9 cellular contexts compared by ENCODE assay signal in the genomic region with DNA sequence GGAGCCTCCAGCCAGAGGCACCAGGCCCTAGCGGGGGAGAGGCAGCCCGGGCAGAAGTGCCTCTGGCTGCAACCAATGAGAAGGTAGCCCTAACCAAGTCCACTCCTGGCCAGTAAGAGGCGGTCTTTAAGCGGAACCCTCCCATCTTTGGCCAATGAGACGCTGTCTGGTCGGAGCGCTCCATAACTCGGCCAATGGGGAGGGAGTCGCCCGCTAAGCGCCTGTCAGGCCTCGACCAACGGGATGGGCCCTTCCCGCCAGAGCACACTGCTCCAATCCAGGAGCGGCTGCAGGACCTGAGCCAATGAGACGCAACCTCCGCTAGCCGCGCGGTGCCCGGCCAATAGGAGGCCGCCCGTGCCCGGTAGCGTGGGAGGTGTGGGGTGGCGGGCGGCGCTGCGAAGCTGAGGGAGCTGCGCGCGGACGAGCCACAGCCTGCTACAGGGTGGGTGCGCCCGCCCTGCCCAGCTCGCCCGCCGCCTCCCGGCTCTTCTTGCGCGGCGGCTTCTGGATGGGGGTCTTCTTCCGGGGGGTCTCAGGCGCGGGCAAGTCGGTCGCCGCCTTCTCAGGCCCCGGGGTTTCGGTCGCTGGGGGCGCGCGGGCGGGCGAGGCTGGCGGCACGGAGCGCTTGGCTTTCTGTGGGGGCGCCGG. TPM values are rescaled to one million over a fixed set of nuclear protein-coding genes. Genes with fewer than 3 reads are reported as not detected.
DNase-seq lines count a peak whose midpoint lies in the region; ATAC-seq and TF ChIP-seq lines count a peak whose summit lies in the region.
"Had no signal": no experiment of that assay in that cellular context is flagged by ENCODE, and none has a peak within 500 bp of the region (broad histone marks: within the 10 kb centered on the region; RNA-seq: fewer than 3 reads in every experiment).

No MANE protein-coding gene starts in this region.

- H3K36me3 ChIP-seq in adrenal gland (replicated peaks in 1 of 2) = no peaks in the 10 kb centered on the region
- no peaks in the 10 kb centered on the region for H3K36me3 ChIP-seq in hepatocyte (replicated peaks; ENCODE audit: insufficient read depth, low read depth)

- H3K4me3 ChIP-seq in adrenal gland = peak overlapping the region in 1 of 4 donors; percentile 32
- no peak overlapping the region for H3K4me3 ChIP-seq in hepatocyte
- no peak overlapping the region for H3K4me3 ChIP-seq in lower leg skin (ENCODE audit: low read depth, poor library complexity, severe bottlenecking)

- H3K27me3 Mint-ChIP-seq in activated CD8-positive, alpha-beta T cell treated with anti-CD3 and anti-CD28 coated beads for 36 hours = peaks cover 25% of the 10 kb centered on the region
- peaks cover 31% of the 10 kb centered on the region for H3K27me3 Mint-ChIP-seq in activated CD8-positive, alpha-beta T cell treated with anti-CD3 and anti-CD28 coated beads, Interleukin-2, amount 10 ng/mL, durations not matched to agents 7 days and 5 days (ENCODE audit: low read depth)

- ATAC-seq in activated CD8-positive, alpha-beta T cell treated with anti-CD3 and anti-CD28 coated beads for 36 hours = peak; percentile 19
- ATAC-seq in activated CD8-positive, alpha-beta T cell treated with anti-CD3 and anti-CD28 coated beads, Interleukin-2, amount 10 ng/mL, durations not matched to agents 7 days and 5 days = no peak
- no peak for ATAC-seq in stimulated activated effector memory CD8-positive, alpha-beta T cell treated with anti-CD3 and anti-CD28 coated beads, Interleukin-12 subunit alpha, Interleukin-12 subunit beta, amount 100 ng/mL, for 72 hours

- no peaks in the 10 kb centered on the region for H3K9me3 Mint-ChIP-seq in activated CD8-positive, alpha-beta T cell treated with anti-CD3 and anti-CD28 coated beads for 36 hours
- no peaks in the 10 kb centered on the region for H3K9me3 Mint-ChIP-seq in activated CD8-positive, alpha-beta T cell treated with anti-CD3 and anti-CD28 coated beads, Interleukin-2, amount 10 ng/mL, durations not matched to agents 7 days and 5 days (ENCODE audit: insufficient read depth)
- no peaks in the 10 kb centered on the region for H3K9me3 Mint-ChIP-seq in stimulated activated effector memory CD8-positive, alpha-beta T cell treated with anti-CD3 and anti-CD28 coated beads, Interleukin-12 subunit alpha, Interleukin-12 subunit beta, amount 100 ng/mL, for 72 hours

- H3K4me2 ChIP-seq in hepatocyte = no peak overlapping the region

- 38 to 48% (median 39%) methylated on average over 17 to 61 of the region's 61 CpGs; no CpG with 5 or more reads in 1 of the 4 donors for WGBS in adrenal gland, 4 donors
- WGBS in hepatocyte (ENCODE audit: low lambda C conversion rate, missing lambda C conversion rate) = 98% methylated on average over 31 of the region's 61 CpGs
- 42 to 69% methylated on average over 25 to 58 of the region's 61 CpGs for WGBS in lower leg skin, 2 donors

- H3K27ac Mint-ChIP-seq in activated CD8-positive, alpha-beta T cell treated with anti-CD3 and anti-CD28 coated beads for 36 hours = no peak overlapping the region
- H3K27ac Mint-ChIP-seq in activated CD8-positive, alpha-beta T cell treated with anti-CD3 and anti-CD28 coated beads, Interleukin-2, amount 10 ng/mL, durations not matched to agents 7 days and 5 days = no peak overlapping the region
- H3K27ac Mint-ChIP-seq in stimulated activated effector memory CD8-positive, alpha-beta T cell treated with anti-CD3 and anti-CD28 coated beads, Interleukin-12 subunit alpha, Interleukin-12 subunit beta, amount 100 ng/mL, for 72 hours = no peak overlapping the region

- no peak overlapping the region for H2AFZ ChIP-seq in hepatocyte

- H3K36me3 Mint-ChIP-seq in activated CD8-positive, alpha-beta T cell treated with anti-CD3 and anti-CD28 coated beads for 36 hours (ENCODE audit: low read depth) = no peaks in the 10 kb centered on the region
- H3K36me3 Mint-ChIP-seq in activated CD8-positive, alpha-beta T cell treated with anti-CD3 and anti-CD28 coated beads, Interleukin-2, amount 10 ng/mL, durations not matched to agents 7 days and 5 days (ENCODE audit: low read depth) = no peaks in the 10 kb centered on the region
- H3K36me3 Mint-ChIP-seq in stimulated activated effector memory CD8-positive, alpha-beta T cell treated with anti-CD3 and anti-CD28 coated beads, Interleukin-12 subunit alpha, Interleukin-12 subunit beta, amount 100 ng/mL, for 72 hours = peaks cover 5% of the 10 kb centered on the region

- TF ChIP-seq CTCF in activated CD8-positive, alpha-beta T cell treated with anti-CD3 and anti-CD28 coated beads for 36 hours (IDR thresholded peaks at IDR 0.05) = no peak
- TF ChIP-seq CTCF in adrenal gland (IDR thresholded peaks at IDR 0.05) = no peak
- TF ChIP-seq CTCF in hepatocyte (IDR thresholded peaks at IDR 0.05; ENCODE audit: poor library complexity) = no peak
- no peak for TF ChIP-seq CTCF in lower leg skin (IDR thresholded peaks at IDR 0.05)

- peaks cover 9% of the 10 kb centered on the region for H4K20me1 ChIP-seq in hepatocyte (ENCODE audit: insufficient read depth, poor library complexity, severe bottlenecking)

- peak overlapping the region; percentile 19 for H3K4me3 Mint-ChIP-seq in activated CD8-positive, alpha-beta T cell treated with anti-CD3 and anti-CD28 coated beads for 36 hours
- H3K4me3 Mint-ChIP-seq in activated CD8-positive, alpha-beta T cell treated with anti-CD3 and anti-CD28 coated beads, Interleukin-2, amount 10 ng/mL, durations not matched to agents 7 days and 5 days = no peak overlapping the region
- H3K4me3 Mint-ChIP-seq in stimulated activated effector memory CD8-positive, alpha-beta T cell treated with anti-CD3 and anti-CD28 coated beads, Interleukin-12 subunit alpha, Interleukin-12 subunit beta, amount 100 ng/mL, for 72 hours = peak overlapping the region; percentile 55

- H3K27me3 ChIP-seq in adrenal gland (peaks cover 13% of the 10 kb centered on the region), hepatocyte (peaks cover under 1% of the 10 kb centered on the region)

- H3K27ac ChIP-seq in adrenal gland (peak overlapping the region in 1 of 5 donors; percentile 38), hepatocyte (peak overlapping the region; percentile 94)

- H3K4me1 Mint-ChIP-seq in activated CD8-positive, alpha-beta T cell treated with anti-CD3 and anti-CD28 coated beads for 36 hours (ENCODE audit: low read depth) = peaks cover 7% of the 10 kb centered on the region
- H3K4me1 Mint-ChIP-seq in activated CD8-positive, alpha-beta T cell treated with anti-CD3 and anti-CD28 coated beads, Interleukin-2, amount 10 ng/mL, durations not matched to agents 7 days and 5 days (ENCODE audit: low read depth) = peaks cover 7% of the 10 kb centered on the region
- peaks cover 11% of the 10 kb centered on the region for H3K4me1 Mint-ChIP-seq in stimulated activated effector memory CD8-positive, alpha-beta T cell treated with anti-CD3 and anti-CD28 coated beads, Interleukin-12 subunit alpha, Interleukin-12 subunit beta, amount 100 ng/mL, for 72 hours

- intact Hi-C loops in activated CD8-positive, alpha-beta T cell treated with anti-CD3 and anti-CD28 coated beads for 36 hours (cut with micrococcal nuclease) = loop anchor here (5.0 kb wide), 1 partner anchor 32 kb away; no protein-coding TSS in a partner anchor
- intact Hi-C loops in adrenal gland (cut with DNase I) = loop anchor here in 1 of 2 donors (10.0 kb wide), 1 partner anchor 140 kb away; no protein-coding TSS in a partner anchor
- intact Hi-C loops in lower leg skin (cut with DNase I; ENCODE audit: low total_unique reads) = no loop called here

- POLR2A ChIA-PET in activated CD8-positive, alpha-beta T cell treated with anti-CD3 and anti-CD28 coated beads for 36 hours (lab: Charles Lee) = interaction anchor here (0.6 kb wide), 1 partner anchor 314 kb away, joined by 3 read pairs; no protein-coding TSS in a partner anchor
- POLR2A ChIA-PET in activated CD8-positive, alpha-beta T cell treated with anti-CD3 and anti-CD28 coated beads, Interleukin-2, amount 10 ng/mL, durations not matched to agents 7 days and 5 days (lab: Charles Lee) = no interaction called here

- peaks cover 0 to 24% of the 10 kb centered on the region in 2 donors for H3K4me1 ChIP-seq in adrenal gland (replicated peaks in 1 of 2)
- H3K4me1 ChIP-seq in hepatocyte (ENCODE audit: insufficient read depth) = peaks cover 31% of the 10 kb centered on the region

- DNase-seq in activated CD8-positive, alpha-beta T cell treated with anti-CD3 and anti-CD28 coated beads for 36 hours = no peak
- no peak for DNase-seq in activated CD8-positive, alpha-beta T cell treated with anti-CD3 and anti-CD28 coated beads, Interleukin-2, amount 10 ng/mL, durations not matched to agents 7 days and 5 days
- DNase-seq in adrenal gland = peak in 4 of 7 donors; percentile 42 to 65 (median 55)
- DNase-seq in hepatocyte (ENCODE audit: low spot score) = peak; percentile 7
- DNase-seq in stimulated activated effector memory CD8-positive, alpha-beta T cell treated with anti-CD3 and anti-CD28 coated beads, Interleukin-12 subunit alpha, Interleukin-12 subunit beta, amount 100 ng/mL, for 72 hours (ENCODE audit: low spot score in 2 of 2) = no peak
- DNase-seq in lower leg skin (ENCODE audit: low spot score in 2 of 2) = no peak
- DNase-seq in NCI-H2081 treated with DMSO at 0.1 percent for 48 hours (lab: John Stamatoyannopoulos, UW) = no peak
- DNase-seq in LoVo (ENCODE audit: low spot score) = no peak
- DNase-seq: NCI-H1417 had no signal

- TF ChIP-seq POLR2A in adrenal gland (IDR thresholded peaks at IDR 0.05) (no peak), lower leg skin (IDR thresholded peaks at IDR 0.05) (no peak)

- peaks cover under 1% of the 10 kb centered on the region for H3K79me2 ChIP-seq in hepatocyte

- H3K9me3 ChIP-seq in adrenal gland (replicated peaks in 1 of 3) (no peaks in the 10 kb centered on the region), hepatocyte (ENCODE audit: low read depth) (no peaks in the 10 kb centered on the region)

- CTCF ChIA-PET in activated CD8-positive, alpha-beta T cell treated with anti-CD3 and anti-CD28 coated beads for 36 hours (lab: Charles Lee) = no interaction called here
- CTCF ChIA-PET in activated CD8-positive, alpha-beta T cell treated with anti-CD3 and anti-CD28 coated beads, Interleukin-2, amount 10 ng/mL, durations not matched to agents 7 days and 5 days (lab: Charles Lee) = no interaction called here

- H3K9me2 ChIP-seq in hepatocyte (replicated peaks; ENCODE audit: insufficient read depth) = no peaks in the 10 kb centered on the region

RNA-seq across cellular contexts. Expression of a gene that starts 12.6 kb away (rescaled TPM):
- under 1 TPM; 0.20 to 0.27 TPM for total RNA-seq in activated CD8-positive, alpha-beta T cell treated with anti-CD3 and anti-CD28 coated beads for 36 hours
- total RNA-seq in activated CD8-positive, alpha-beta T cell treated with anti-CD3 and anti-CD28 coated beads, Interleukin-2, amount 10 ng/mL, durations not matched to agents 7 days and 5 days = 1 to 10 TPM in 1 of 2 experiments, under 1 TPM in 1; 0.76 to 1.2 TPM
- 10 to 100 TPM in 5 of 8 donors, 1 to 10 TPM in 3; 6.3 to 45.3 (median 15.7) TPM for total RNA-seq in adrenal gland
- 1 to 10 TPM in 2 of 3 donors, under 1 TPM in 1; 0.92 to 6.2 (median 3.7) TPM for polyA plus RNA-seq in adrenal gland
- total RNA-seq in hepatocyte = 14.6 and 19.3 TPM in 2 replicates
- polyA plus RNA-seq in hepatocyte = 35.2 and 39.0 TPM in 2 replicates
- 1 to 10 TPM; 6.1 to 9.6 (median 8.4) TPM for total RNA-seq in lower leg skin

RNA-seq across cellular contexts. Expression of a gene that starts 31.1 kb away (rescaled TPM):
- 10 to 100 TPM; 11.8 to 13.4 TPM for total RNA-seq in activated CD8-positive, alpha-beta T cell treated with anti-CD3 and anti-CD28 coated beads for 36 hours
- total RNA-seq in activated CD8-positive, alpha-beta T cell treated with anti-CD3 and anti-CD28 coated beads, Interleukin-2, amount 10 ng/mL, durations not matched to agents 7 days and 5 days = 10 to 100 TPM in 1 of 2 experiments, 1 to 10 TPM in 1; 9.2 to 12.6 TPM
- total RNA-seq in adrenal gland = 10 to 100 TPM in 4 of 8 donors, 1 to 10 TPM in 4; 5.7 to 28.9 (median 10.2) TPM
- 1 to 10 TPM; 4.4 to 7.5 (median 4.9) TPM for polyA plus RNA-seq in adrenal gland
- 15.6 and 15.7 TPM in 2 replicates for total RNA-seq in hepatocyte
- polyA plus RNA-seq in hepatocyte = 11.1 and 17.9 TPM in 2 replicates
- total RNA-seq in lower leg skin = 10 to 100 TPM; 11.3 to 13.2 (median 11.5) TPM

Comparison
In these comparisons a context has a peak if more than half of its experiments do, and no peak if none do; other contexts are left out.
1. DNase-seq: peak in adrenal gland (4 of 7) and hepatocyte (single experiment); none in activated CD8-positive, alpha-beta T cell treated with anti-CD3 and anti-CD28 coated beads for 36 hours (single experiment), activated CD8-positive, alpha-beta T cell treated with anti-CD3 and anti-CD28 coated beads, Interleukin-2, amount 10 ng/mL, durations not matched to agents 7 days and 5 days (single experiment), stimulated activated effector memory CD8-positive, alpha-beta T cell treated with anti-CD3 and anti-CD28 coated beads, Interleukin-12 subunit alpha, Interleukin-12 subunit beta, amount 100 ng/mL, for 72 hours (0 of 2), lower leg skin (0 of 2), NCI-H2081 treated with DMSO at 0.1 percent for 48 hours (single experiment) and LoVo (single experiment).